In genomic region chr21:26124421-26124833, GRCh38 we compare ENCODE assay signal across 9 cellular contexts. TPM values are rescaled to one million over a fixed set of nuclear protein-coding genes. Genes with fewer than 3 reads are reported as not detected.
DNase-seq lines count a peak whose midpoint lies in the region; ATAC-seq and TF ChIP-seq lines count a peak whose summit lies in the region.
"Had no signal": no experiment of that assay in that cellular context is flagged by ENCODE, and none has a peak within 500 bp of the region (broad histone marks: within the 10 kb centered on the region; RNA-seq: fewer than 3 reads in every experiment).

No MANE protein-coding gene starts in this region.

- H3K36me3 ChIP-seq in osteoblast (ENCODE audit: insufficient read depth, low read length) = no peaks in the 10 kb centered on the region

- DNase-seq in GM03348 (ENCODE audit: low spot score) (peak; percentile 31), SK-N-DZ (ENCODE audit: low spot score) (peak; percentile 69), fibroblast of mammary gland (ENCODE audit: low read depth) (peak; percentile 38), osteoblast (ENCODE audit: insufficient read length, low spot score, missing footprints) (no peak), CD1c-positive myeloid dendritic cell (ENCODE audit: extremely low spot score) (no peak), NCI-H146 (lab: John Stamatoyannopoulos, UW) (no peak)
- DNase-seq in activated CD4-positive, alpha-beta T cell treated with anti-CD3 and anti-CD28 coated beads, Interleukin-2, amount 50 U/mL, for 4 hours = no peak

- peaks cover 87% of the 10 kb centered on the region for H3K79me2 ChIP-seq in osteoblast (ENCODE audit: insufficient read depth, low read length)

- no peak overlapping the region for H3K27ac ChIP-seq in osteoblast (ENCODE audit: low read depth, low read length)

- no peaks in the 10 kb centered on the region for H3K9me3 ChIP-seq in osteoblast (ENCODE audit: low read depth, low read length)

- no peak overlapping the region for H2AFZ ChIP-seq in osteoblast (ENCODE audit: low read length)

- H3K4me1 ChIP-seq in osteoblast (ENCODE audit: insufficient read depth, low read length) = peaks cover 28% of the 10 kb centered on the region

- peaks cover 31% of the 10 kb centered on the region for H4K20me1 ChIP-seq in osteoblast (ENCODE audit: insufficient read depth, low read length)

- H3K4me2 ChIP-seq in osteoblast (ENCODE audit: insufficient read depth, low read length) = peak overlapping the region; percentile 46

- no peak for ATAC-seq in GM19324 (IDR thresholded peaks at IDR 0.05; ENCODE audit: low FRiP score, unreplicated experiment)
- ATAC-seq: natural killer cell treated with Interleukin-12 subunit alpha and Interleukin-12 subunit beta and Interleukin-15 and Interleukin-18, amount 100 ng/mL, for 72 hours had no signal

- no peaks in the 10 kb centered on the region for H3K27me3 ChIP-seq in osteoblast (ENCODE audit: insufficient read depth, low read length)

- no peak for TF ChIP-seq CTCF in fibroblast of mammary gland (conservative IDR thresholded peaks at IDR 0.05; ENCODE audit: control insufficient read depth, insufficient read depth, low read depth, low read length)
- TF ChIP-seq CTCF in osteoblast (IDR thresholded peaks at IDR 0.05; ENCODE audit: extremely low read depth, low read depth, low read length) = no peak

- H3K4me3 ChIP-seq in fibroblast of mammary gland (ENCODE audit: control insufficient read depth, low read depth, low read length) = no peak overlapping the region
- H3K4me3 ChIP-seq in osteoblast (ENCODE audit: insufficient read depth, low read length) = no peak overlapping the region

RNA-seq across cellular contexts. Expression of gene APP, which starts 46.1 kb away (rescaled TPM):
- polyA plus RNA-seq in SK-N-DZ (2014; cell fraction: cytosol; rRNA removed) = 157 and 161 TPM in 2 replicates
- polyA plus RNA-seq in SK-N-DZ (2014; cell fraction: nucleus; rRNA removed) = 51.3 and 67.0 TPM in 2 replicates
- 344 and 373 TPM in 2 replicates for total RNA-seq in osteoblast

Comparison
In these comparisons a context has a peak if more than half of its experiments do, and no peak if none do; other contexts are left out.
1. DNase-seq: peak in GM03348 (single experiment), SK-N-DZ (single experiment) and fibroblast of mammary gland (single experiment); none in osteoblast (single experiment), activated CD4-positive, alpha-beta T cell treated with anti-CD3 and anti-CD28 coated beads, Interleukin-2, amount 50 U/mL, for 4 hours (0 of 2), CD1c-positive myeloid dendritic cell (single experiment) and NCI-H146 (single experiment).